1 cellular context compared by ENCODE assay signal in genomic region chr13:45108716-45109706, GRCh38.
TF ChIP-seq lines count a peak whose summit lies in the region.

No MANE protein-coding gene starts in this region.

TF ChIP-seq in HepG2, 621 proteins besides CTCF, POLR2A, EP300 and RAD21 (continued from another document):
- TF ChIP-seq TFDP2 (CRISPR knock-in tag; IDR thresholded peaks at IDR 0.05): peak; percentile 91
- peak; percentile 50; the same call in 1 of the 2 replicates for TF ChIP-seq GATAD1 (CRISPR knock-in tag; IDR thresholded peaks at IDR 0.05)
- TF ChIP-seq ELF3 (CRISPR knock-in tag; IDR thresholded peaks at IDR 0.05): no peak
- TF ChIP-seq TRIM24 (CRISPR knock-in tag; IDR thresholded peaks at IDR 0.05): no peak
- TF ChIP-seq ATF4 (CRISPR knock-in tag; IDR thresholded peaks at IDR 0.05): no peak
- no peak for TF ChIP-seq ZNF317 (CRISPR knock-in tag; IDR thresholded peaks at IDR 0.05)
- TF ChIP-seq JDP2 (CRISPR knock-in tag; IDR thresholded peaks at IDR 0.05; ENCODE audit: borderline replicate concordance): no peak
